ENCODE assay signal across 8 cellular contexts in the genomic region with DNA sequence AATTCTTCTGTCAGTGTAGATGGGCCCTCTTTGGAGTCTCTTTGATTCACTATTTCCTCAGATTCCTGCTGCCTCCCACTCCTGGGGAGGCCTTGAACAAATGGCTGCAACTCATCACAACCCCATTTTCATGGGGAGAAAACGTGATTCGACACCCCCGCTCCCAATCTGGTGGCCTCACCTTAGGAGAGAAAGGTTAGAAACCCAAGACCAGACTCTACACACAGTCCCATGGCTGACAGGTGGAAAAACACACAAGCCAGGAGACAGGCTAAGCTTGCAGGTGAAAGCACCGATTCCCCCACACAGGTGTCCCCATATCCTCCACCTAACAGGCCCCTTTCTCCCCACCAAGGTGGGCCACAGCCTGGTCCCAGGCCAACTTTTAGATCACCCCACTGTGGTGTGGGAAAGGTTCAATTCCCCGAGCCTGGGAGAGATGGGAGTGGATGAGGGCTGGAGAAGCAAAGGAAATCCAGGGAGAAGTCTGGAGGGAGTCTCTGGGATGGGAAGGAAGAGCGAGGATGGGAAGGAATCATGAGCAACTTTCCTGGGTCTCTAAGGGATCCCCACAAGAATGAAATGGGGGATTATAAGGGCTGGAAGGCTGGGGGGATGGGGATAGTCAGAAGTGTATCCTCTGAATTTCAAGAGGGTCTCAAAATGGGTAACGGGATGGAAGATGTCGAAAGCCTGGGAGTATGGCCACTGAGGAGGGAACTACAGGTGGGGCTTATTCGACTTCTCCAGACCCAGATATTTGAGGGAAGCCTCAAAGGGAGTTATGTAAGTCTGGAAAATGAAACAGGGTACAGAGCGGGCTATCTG. TPM values are rescaled to one million over a fixed set of nuclear protein-coding genes. Genes with fewer than 3 reads are reported as not detected.
DNase-seq lines count a peak whose midpoint lies in the region; FAIRE-seq and TF ChIP-seq lines count a peak whose summit lies in the region.

No MANE protein-coding gene starts in this region.

- TSS peak; percentile 40 for BruUV-seq in PC-9 (replicated peaks; lab: Mats Ljungman, UMichigan)

- no peak for DNase-seq in CD4-positive, alpha-beta memory T cell
- DNase-seq in PC-9 (peak in 1 of 2 experiments; percentile 18), dermis blood vessel endothelial cell (peak; percentile 19), HTR-8/SVneo (ENCODE audit: insufficient read length, low spot score) (no peak), cerebellar cortex (ENCODE audit: low spot score) (no peak), inferior parietal cortex (ENCODE audit: extremely low spot score) (no peak), putamen (ENCODE audit: low spot score) (no peak)

- peaks cover 65 to 86% (median 76%) of the 10 kb centered on the region in 4 donors for H3K4me1 Mint-ChIP-seq in CD4-positive, alpha-beta memory T cell
- H3K4me1 Mint-ChIP-seq in nephron = peaks cover 65% of the 10 kb centered on the region

- peak overlapping the region; percentile 90 to 99 (median 97) for H3K27ac Mint-ChIP-seq in CD4-positive, alpha-beta memory T cell
- peak overlapping the region; percentile 62 to 98 (median 97) for H3K27ac Mint-ChIP-seq in nephron

- H3K27me3 Mint-ChIP-seq in CD4-positive, alpha-beta memory T cell = no peaks in the 10 kb centered on the region
- H3K27me3 Mint-ChIP-seq in nephron (ENCODE audit: low read depth) = no peaks in the 10 kb centered on the region

- TF ChIP-seq CTCF in PC-9 (conservative IDR thresholded peaks at IDR 0.05) (no peak), nephron (IDR thresholded peaks at IDR 0.05; ENCODE audit: unreplicated experiment in 3 of 3) (no peak)

- peaks cover 76% of the 10 kb centered on the region for H3K79me2 ChIP-seq in PC-9 (ENCODE audit: low read depth)

- no peaks in the 10 kb centered on the region for H3K9me2 ChIP-seq in PC-9 (ENCODE audit: insufficient read depth)

- no peaks in the 10 kb centered on the region for H3K27me3 ChIP-seq in CD4-positive, alpha-beta memory T cell (ENCODE audit: insufficient read depth, low read length)
- H3K27me3 ChIP-seq in PC-9 (ENCODE audit: insufficient read depth, low read depth) = no peaks in the 10 kb centered on the region

- peak overlapping the region; percentile 37 to 62 for H3K4me3 ChIP-seq in CD4-positive, alpha-beta memory T cell (ENCODE audit: low read length in 2 of 2)
- peak overlapping the region; percentile 95 for H3K4me3 ChIP-seq in PC-9

- peaks cover 75% of the 10 kb centered on the region for H3K4me1 ChIP-seq in CD4-positive, alpha-beta memory T cell (ENCODE audit: insufficient read depth, low read length)
- peaks cover 41% of the 10 kb centered on the region for H3K4me1 ChIP-seq in PC-9 (replicated peaks; ENCODE audit: insufficient read depth)

- CTCF ChIA-PET in CD4-positive, alpha-beta memory T cell (lab: Charles Lee; ENCODE audit: partially characterized antibody) = interaction anchor here (0.6 kb wide), 1 partner anchor 519 kb away, joined by 3 read pairs; no protein-coding TSS in a partner anchor
- CTCF ChIA-PET in PC-9 (lab: Charles Lee) = no interaction called here

- peaks cover 19% of the 10 kb centered on the region for H3K36me3 ChIP-seq in CD4-positive, alpha-beta memory T cell (ENCODE audit: insufficient read depth, low read length)
- peaks cover 9% of the 10 kb centered on the region; the same call in 1 of the 2 replicates for H3K36me3 ChIP-seq in PC-9 (ENCODE audit: low read depth)

- no peaks in the 10 kb centered on the region for H3K9me3 ChIP-seq in CD4-positive, alpha-beta memory T cell (ENCODE audit: control insufficient read depth in 1 of 2, low read length in 2 of 2)
- no peaks in the 10 kb centered on the region for H3K9me3 ChIP-seq in PC-9 (ENCODE audit: insufficient read depth, low read depth)

- H3K4me2 ChIP-seq in PC-9 = peak overlapping the region; percentile 99

- peak overlapping the region; percentile 90 to 97 (median 95) for H3K4me3 Mint-ChIP-seq in CD4-positive, alpha-beta memory T cell
- H3K4me3 Mint-ChIP-seq in nephron = peak overlapping the region; percentile 98 to 100 (median 99)

- H4K20me1 ChIP-seq in PC-9 (ENCODE audit: insufficient read depth) = peaks cover 28% of the 10 kb centered on the region

- H3F3A ChIP-seq in PC-9 (ENCODE audit: insufficient read depth, low read depth) = peaks cover 15% of the 10 kb centered on the region; the same call in 1 of the 2 replicates

- intact Hi-C loops in CD4-positive, alpha-beta memory T cell (cut with micrococcal nuclease) = loop anchor here (2.0 to 5.0 kb wide), 5 partner anchors 16 to 281 kb away; partner anchors contain the start of genes KIF3B and TM9SF4
- intact Hi-C loops in PC-9 (cut with micrococcal nuclease; ENCODE audit: unreplicated experiment) = loop anchor here (2.0 to 5.0 kb wide), 3 partner anchors 71 to 152 kb away; partner anchors contain the start of genes ASXL1 and KIF3B

- POLR2A ChIA-PET in CD4-positive, alpha-beta memory T cell (lab: Charles Lee; ENCODE audit: partially characterized antibody) = interaction anchor here (1.0 to 1.4 kb wide), 3 partner anchors 16 to 25 kb away, joined by 3 to 8 read pairs (median 5); no protein-coding TSS in a partner anchor
- POLR2A ChIA-PET in PC-9 (lab: Charles Lee; ENCODE audit: unreplicated experiment) = no interaction called here

- peak overlapping the region; percentile 94 for H2AFZ ChIP-seq in PC-9

- H3K27ac ChIP-seq in CD4-positive, alpha-beta memory T cell (ENCODE audit: low read depth, low read length) = peak overlapping the region; percentile 87
- 0 out of 2 replicates have a peak overlapping the region, but pooled peaks have one; percentile 35 for H3K27ac ChIP-seq in PC-9

- FAIRE-seq in HTR-8/SVneo (lab: Jason Lieb, UNC) = no peak

- H3K9me3 Mint-ChIP-seq in CD4-positive, alpha-beta memory T cell = no peaks in the 10 kb centered on the region
- no peaks in the 10 kb centered on the region for H3K9me3 Mint-ChIP-seq in nephron

- peaks cover 12 to 43% of the 10 kb centered on the region in 2 donors for H3K36me3 Mint-ChIP-seq in CD4-positive, alpha-beta memory T cell
- H3K36me3 Mint-ChIP-seq in nephron (ENCODE audit: low read depth) = peaks cover 14% of the 10 kb centered on the region

RNA-seq across cellular contexts. Expression of gene PLAGL2, which starts 0.9 kb away (rescaled TPM):
- 10 to 100 TPM; 18.7 to 20.7 TPM for total RNA-seq in CD4-positive, alpha-beta memory T cell
- polyA plus RNA-seq in CD4-positive, alpha-beta memory T cell = 1 to 10 TPM; 1.1 to 5.3 TPM
- total RNA-seq in PC-9 (2021) = 17.5 and 23.8 TPM in 2 replicates
- total RNA-seq in dermis blood vessel endothelial cell = 2.6 and 4.1 TPM in 2 replicates

RNA-seq across cellular contexts. Expression of gene POFUT1, which starts 1.1 kb away (rescaled TPM):
- 10 to 100 TPM; 19.7 to 20.8 TPM for total RNA-seq in CD4-positive, alpha-beta memory T cell
- polyA plus RNA-seq in CD4-positive, alpha-beta memory T cell = 10 to 100 TPM; 13.0 to 17.8 TPM
- total RNA-seq in PC-9 (2021) = 38.1 and 51.3 TPM in 2 replicates
- total RNA-seq in dermis blood vessel endothelial cell = 35.2 and 49.7 TPM in 2 replicates
